ENCODE assay signal across 1 cellular context in the genomic region with DNA sequence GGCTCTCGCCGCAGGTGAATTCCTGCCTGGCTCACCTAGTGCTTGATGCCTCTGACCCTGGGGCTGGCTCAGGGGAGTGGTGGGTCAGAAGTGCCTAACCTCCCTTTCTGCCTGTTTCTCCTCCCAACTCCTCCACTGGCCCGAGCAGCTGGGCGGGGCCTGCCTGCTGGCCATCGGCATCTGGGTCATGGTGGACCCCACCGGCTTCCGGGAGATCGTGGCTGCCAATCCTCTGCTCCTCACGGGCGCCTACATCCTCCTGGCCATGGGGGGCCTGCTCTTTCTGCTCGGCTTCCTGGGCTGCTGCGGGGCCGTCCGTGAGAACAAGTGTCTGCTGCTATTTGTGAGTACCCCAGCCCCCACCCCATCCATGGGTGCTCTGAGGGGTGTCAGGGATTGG.
TF ChIP-seq lines count a peak whose summit lies in the region.

No MANE protein-coding gene starts in this region.

TF ChIP-seq in H1, 55 proteins besides CTCF, POLR2A, EP300 and RAD21 (continued from another document):
- TF ChIP-seq TEAD4 (IDR thresholded peaks at IDR 0.05; ENCODE audit: low read depth, low read length) = no peak
- TF ChIP-seq NANOG (IDR thresholded peaks at IDR 0.05; ENCODE audit: insufficient read depth, low read depth, low read length, poor library complexity, severe bottlenecking) = no peak
- no peak for TF ChIP-seq HDAC2 (IDR thresholded peaks at IDR 0.05; ENCODE audit: borderline replicate concordance in 1 of 2, low read depth in 2 of 2, low read length in 2 of 2)
- no peak for TF ChIP-seq KDM5A (IDR thresholded peaks at IDR 0.05; ENCODE audit: low read length)
- no peak for TF ChIP-seq ASH2L (IDR thresholded peaks at IDR 0.05; ENCODE audit: low read length)
- TF ChIP-seq E2F6 (IDR thresholded peaks at IDR 0.05) = no peak
- no peak for TF ChIP-seq SIRT6 (IDR thresholded peaks at IDR 0.05; ENCODE audit: low read length)
- no peak for TF ChIP-seq CHD1 (IDR thresholded peaks at IDR 0.05; ENCODE audit: low read depth, low read length)
- TF ChIP-seq SRF (IDR thresholded peaks at IDR 0.05; ENCODE audit: low read depth, low read length) = no peak
- no peak for TF ChIP-seq SIN3A (conservative IDR thresholded peaks at IDR 0.05 in 1 of 2, IDR thresholded peaks at IDR 0.05 in 1 of 2; ENCODE audit: low read depth in 1 of 2, low read length in 2 of 2)
- no peak for TF ChIP-seq CBX8 (IDR thresholded peaks at IDR 0.05; ENCODE audit: borderline replicate concordance, low read depth, low read length)
- TF ChIP-seq PHF8 (conservative IDR thresholded peaks at IDR 0.05; ENCODE audit: low read depth, low read length) = no peak
- no peak for TF ChIP-seq TAF1 (IDR thresholded peaks at IDR 0.05; ENCODE audit: low read depth, low read length)
- no peak for TF ChIP-seq POLR2AphosphoS5 (IDR thresholded peaks at IDR 0.05; ENCODE audit: low read depth, low read length)
